Comparison of ENCODE assay signal across 19 cellular contexts in the genomic region with DNA sequence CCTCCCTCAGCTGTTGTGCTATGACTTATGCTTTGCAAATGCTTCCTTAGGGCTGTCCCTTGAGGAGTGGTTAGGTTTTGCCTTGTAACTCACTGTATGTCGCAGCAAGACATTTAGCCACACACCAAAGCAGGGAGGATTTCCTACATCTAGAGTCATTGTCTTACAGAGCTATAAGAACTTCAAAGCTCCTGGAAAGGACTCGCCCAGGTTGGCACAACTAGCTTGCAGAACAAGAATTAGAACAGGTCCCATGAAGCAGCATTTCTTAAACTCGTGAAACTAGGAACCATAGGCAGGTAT.
"Had no signal": no experiment of that assay in that cellular context is flagged by ENCODE, and none has a peak within 500 bp of the region (broad histone marks: within the 10 kb centered on the region; RNA-seq: fewer than 3 reads in every experiment).

No MANE protein-coding gene starts in this region.

- H3K4me1 ChIP-seq: prostate gland had no signal

- H3K4me3 Mint-ChIP-seq: activated T-cell treated with anti-CD3 and anti-CD28 coated beads, Interleukin-2, amount 50 U/mL, for 72 hours; dendritic cell treated with granulocyte-macrophage colony-stimulating factor and Interleukin-4, amounts not matched to agents 40 ng/mL and 50 ng/mL, for 4 days; naive B cell; neural crest cell; stimulated activated naive CD8-positive, alpha-beta T cell treated with anti-CD3 and anti-CD28 coated beads, Interleukin-15, amount 100 ng/mL, for 72 hours had no signal

- H3K27ac ChIP-seq: prostate gland, upper lobe of right lung had no signal

- H3K27ac Mint-ChIP-seq: activated T-cell treated with anti-CD3 and anti-CD28 coated beads, Interleukin-2, amount 50 U/mL, for 72 hours; dendritic cell treated with granulocyte-macrophage colony-stimulating factor and Interleukin-4, amounts not matched to agents 40 ng/mL and 50 ng/mL, for 4 days; naive B cell; stimulated activated naive CD8-positive, alpha-beta T cell treated with anti-CD3 and anti-CD28 coated beads, Interleukin-15, amount 100 ng/mL, for 72 hours had no signal

- H3K4me1 Mint-ChIP-seq: neural crest cell had no signal

- H3K27me3 ChIP-seq: upper lobe of right lung had no signal

- FAIRE-seq: endothelial cell of umbilical vein, keratinocyte had no signal

- H3K9me3 Mint-ChIP-seq: activated T-cell treated with anti-CD3 and anti-CD28 coated beads, Interleukin-2, amount 50 U/mL, for 72 hours; dendritic cell treated with granulocyte-macrophage colony-stimulating factor and Interleukin-4, amounts not matched to agents 40 ng/mL and 50 ng/mL, for 4 days; naive B cell; neural crest cell had no signal

- H3K36me3 Mint-ChIP-seq: naive B cell had no signal

- DNase-seq: activated effector memory CD4-positive, alpha-beta T cell treated with anti-CD3 and anti-CD28 coated beads, Interleukin-2, amount 50 U/mL, for 16 hours; activated naive CD4-positive, alpha-beta T cell treated with anti-CD3 and anti-CD28 coated beads, Interleukin-2, amount 50 U/mL, for 16 hours; activated T-cell treated with anti-CD3 and anti-CD28 coated beads, Interleukin-2, amount 50 U/mL, for 72 hours; effector CD8-positive, alpha-beta T cell; foreskin melanocyte; midbrain; naive B cell; right cardiac atrium; stimulated activated CD4-positive, alpha-beta T cell treated with anti-CD3 and anti-CD28 coated beads, Interleukin-15, amount 100 ng/mL, for 24 hours; stimulated activated CD4-positive, alpha-beta T cell treated with anti-CD3 and anti-CD28 coated beads, Interleukin-2, amount 100 ng/mL, for 48 hours; stimulated activated naive CD8-positive, alpha-beta T cell treated with anti-CD3 and anti-CD28 coated beads, Interleukin-15, amount 100 ng/mL, for 72 hours; T1000; upper lobe of right lung had no signal

- H3K36me3 ChIP-seq: prostate gland, upper lobe of right lung had no signal

- H3K9me3 ChIP-seq: prostate gland, upper lobe of right lung had no signal

- H3K4me3 ChIP-seq: prostate gland, skin epidermis, upper lobe of right lung had no signal

- H3K27me3 Mint-ChIP-seq: dendritic cell treated with granulocyte-macrophage colony-stimulating factor and Interleukin-4, amounts not matched to agents 40 ng/mL and 50 ng/mL, for 4 days; naive B cell; stimulated activated naive CD8-positive, alpha-beta T cell treated with anti-CD3 and anti-CD28 coated beads, Interleukin-15, amount 100 ng/mL, for 72 hours had no signal
